ENCODE assay signal across 21 cellular contexts in genomic region chr7:136940122-136940521, GRCh38.
"Had no signal": no experiment of that assay in that cellular context is flagged by ENCODE, and none has a peak within 500 bp of the region (broad histone marks: within the 10 kb centered on the region; RNA-seq: fewer than 3 reads in every experiment).

No MANE protein-coding gene starts in this region.

- H3K27ac ChIP-seq: dorsolateral prefrontal cortex, hepatocyte, neutrophil, pancreas, stomach, thyroid gland had no signal

- H3K27me3 Mint-ChIP-seq: memory B cell; naive B cell; natural killer cell treated with Interleukin-12 subunit alpha and Interleukin-12 subunit beta and Interleukin-15 and Interleukin-18, amount 100 ng/mL, for 72 hours had no signal

- H2AFZ ChIP-seq: hepatocyte had no signal

- H3K27ac Mint-ChIP-seq: memory B cell; naive B cell; natural killer cell treated with Interleukin-12 subunit alpha and Interleukin-12 subunit beta and Interleukin-15 and Interleukin-18, amount 100 ng/mL, for 72 hours; stimulated activated effector memory CD8-positive, alpha-beta T cell treated with anti-CD3 and anti-CD28 coated beads, Interleukin-12 subunit alpha, Interleukin-12 subunit beta, amount 100 ng/mL, for 72 hours had no signal

- H3K4me1 Mint-ChIP-seq: memory B cell; naive B cell; stimulated activated effector memory CD8-positive, alpha-beta T cell treated with anti-CD3 and anti-CD28 coated beads, Interleukin-12 subunit alpha, Interleukin-12 subunit beta, amount 100 ng/mL, for 72 hours had no signal

- H3K4me3 ChIP-seq: dorsolateral prefrontal cortex, hepatocyte, lung, mucosa of descending colon, pancreas, stomach, thyroid gland had no signal

- H3K36me3 Mint-ChIP-seq: memory B cell; naive B cell; stimulated activated effector memory CD8-positive, alpha-beta T cell treated with anti-CD3 and anti-CD28 coated beads, Interleukin-12 subunit alpha, Interleukin-12 subunit beta, amount 100 ng/mL, for 72 hours had no signal

- H3K9me3 ChIP-seq: mucosa of descending colon, neutrophil, pancreas, stomach, thyroid gland had no signal

- H3K9me3 Mint-ChIP-seq: naive B cell had no signal

- H3K27me3 ChIP-seq: dorsolateral prefrontal cortex, hepatocyte, neutrophil, pancreas, stomach, thyroid gland had no signal

- H3K36me3 ChIP-seq: neutrophil, pancreas, stomach, thyroid gland had no signal

- H3K4me1 ChIP-seq: pancreas, thyroid gland had no signal

- H3K79me2 ChIP-seq: hepatocyte had no signal

- H3K4me2 ChIP-seq: hepatocyte had no signal

- DNase-seq: central memory CD4-positive, alpha-beta T cell; dorsolateral prefrontal cortex; effector CD4-positive, alpha-beta T cell; kidney; mucosa of descending colon; naive B cell; pancreas; small intestine; stimulated activated CD4-positive, alpha-beta T cell treated with anti-CD3 and anti-CD28 coated beads, Interleukin-2, amount 100 ng/mL, for 24 hours; stimulated activated CD4-positive, alpha-beta T cell treated with anti-CD3 and anti-CD28 coated beads, Interleukin-4, amount 100 ng/mL, for 24 hours; stimulated activated naive CD4-positive, alpha-beta T cell treated with Interleukin-2 at 50 U/mL for 16 hours; stomach; thyroid gland; trophoblast cell had no signal

- ATAC-seq: mucosa of descending colon; natural killer cell treated with Interleukin-12 subunit alpha and Interleukin-12 subunit beta and Interleukin-15 and Interleukin-18, amount 100 ng/mL, for 72 hours; pancreas; stimulated activated effector memory CD8-positive, alpha-beta T cell treated with anti-CD3 and anti-CD28 coated beads, Interleukin-12 subunit alpha, Interleukin-12 subunit beta, amount 100 ng/mL, for 72 hours had no signal

- H3K4me3 Mint-ChIP-seq: memory B cell; naive B cell; natural killer cell treated with Interleukin-12 subunit alpha and Interleukin-12 subunit beta and Interleukin-15 and Interleukin-18, amount 100 ng/mL, for 72 hours; neural crest cell; stimulated activated effector memory CD8-positive, alpha-beta T cell treated with anti-CD3 and anti-CD28 coated beads, Interleukin-12 subunit alpha, Interleukin-12 subunit beta, amount 100 ng/mL, for 72 hours had no signal
